In the genomic region with DNA sequence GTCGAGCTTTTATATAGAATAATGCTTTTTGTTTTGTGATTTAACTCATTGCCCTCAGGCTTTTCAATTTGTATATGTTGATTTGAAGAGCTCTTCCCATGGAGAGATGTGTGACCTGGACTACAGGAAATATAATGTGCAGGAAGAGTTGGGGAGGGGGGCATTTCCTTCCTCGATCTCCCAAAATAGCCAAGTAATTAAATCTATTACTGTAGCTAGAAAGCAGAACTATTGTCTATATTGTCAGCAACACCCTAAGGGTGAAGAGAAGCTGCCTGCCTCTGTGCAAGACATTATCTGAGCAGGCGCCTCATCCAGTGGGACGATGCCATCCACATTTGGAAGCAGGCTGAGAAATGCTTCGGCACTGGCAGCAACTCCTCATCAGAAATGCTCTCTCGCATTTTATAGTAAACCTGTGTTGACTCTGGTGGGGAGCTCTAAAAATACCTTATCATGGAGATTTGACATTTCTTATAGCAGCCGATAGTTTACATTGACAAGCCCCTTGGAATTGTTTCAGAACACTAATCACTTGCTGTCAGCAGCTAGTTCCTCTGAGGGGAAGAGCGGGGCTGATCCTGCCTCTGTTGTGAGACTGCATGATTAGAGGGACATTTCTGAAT, we compare ENCODE assay signal across 12 cellular contexts.
DNase-seq lines count a peak whose midpoint lies in the region; ATAC-seq and TF ChIP-seq lines count a peak whose summit lies in the region.
"Had no signal": no experiment of that assay in that cellular context is flagged by ENCODE, and none has a peak within 500 bp of the region (broad histone marks: within the 10 kb centered on the region; RNA-seq: fewer than 3 reads in every experiment).

No MANE protein-coding gene starts in this region.

- TF ChIP-seq RAD21 in neural cell (conservative IDR thresholded peaks at IDR 0.05) = no peak

- H3K27me3 ChIP-seq in BLaER1 treated with 17β-estradiol and CSF1 and Interleukin-3, amounts not matched to agents 10 nM and 100 nM = no peaks in the 10 kb centered on the region
- no peaks in the 10 kb centered on the region for H3K27me3 ChIP-seq in neural cell (ENCODE audit: insufficient read depth, low read depth, low read length)

- no peak for ATAC-seq in HG02798 (IDR thresholded peaks at IDR 0.05; ENCODE audit: poor library complexity, unreplicated experiment)

- peak; percentile 59 for TF ChIP-seq EP300 in neural cell (conservative IDR thresholded peaks at IDR 0.05; ENCODE audit: poor library complexity, severe bottlenecking)

- peak overlapping the region in 7 of 10 experiments; percentile 5 to 37 (median 16); a peak in 5 of 20 replicates for H3K4me3 ChIP-seq in BLaER1 treated with 17β-estradiol and CSF1 and Interleukin-3, amounts not matched to agents 10 nM and 100 nM
- peak overlapping the region; percentile 25 for H3K4me3 ChIP-seq in neural cell (ENCODE audit: low read length)

- no peak for TF ChIP-seq CTCF in neural cell (IDR thresholded peaks at IDR 0.05; ENCODE audit: poor library complexity, severe bottlenecking)

- H3K27ac ChIP-seq in BLaER1 treated with 17β-estradiol and CSF1 and Interleukin-3, amounts not matched to agents 10 nM and 100 nM = peak overlapping the region in 10 of 11 experiments; percentile 0 to 44 (median 11); a peak in 12 of 22 replicates
- no peak overlapping the region for H3K27ac ChIP-seq in neural cell (ENCODE audit: low read length)
- H3K27ac ChIP-seq: C4-2B, epithelial cell of prostate had no signal

- H3K79me2 ChIP-seq in neural cell (replicated peaks; ENCODE audit: insufficient read depth, low read length) = no peaks in the 10 kb centered on the region

- DNase-seq in NOMO-1 treated with DMSO at 0.1 percent for 48 hours (lab: John Stamatoyannopoulos, UW; ENCODE audit: unreplicated experiment) = peak; percentile 46
- DNase-seq in dermis blood vessel endothelial cell = peak; percentile 48
- no peak for DNase-seq in NCI-H510A (lab: John Stamatoyannopoulos, UW)
- no peak for DNase-seq in dedifferentiated amniotic fluid mesenchymal stem cell (ENCODE audit: extremely low spot score)
- DNase-seq in NK-92 treated with Interleukin-12 subunit alpha and Interleukin-12 subunit beta, amount 100 ng/mL, for 24 hours (lab: John Stamatoyannopoulos, UW) = no peak
- DNase-seq: activated CD8-positive, alpha-beta memory T cell treated with anti-CD3 and anti-CD28 coated beads, Interleukin-2, amount 50 U/mL, for 4 hours; NCI-H187 had no signal

- peak overlapping the region in 9 of 11 experiments; percentile 1 to 56 (median 37); a peak in 11 of 22 replicates for H3K9ac ChIP-seq in BLaER1 treated with 17β-estradiol and CSF1 and Interleukin-3, amounts not matched to agents 10 nM and 100 nM
- H3K9ac ChIP-seq in neural cell (ENCODE audit: low read length) = no peak overlapping the region

- H2AFZ ChIP-seq in neural cell (ENCODE audit: low read depth, low read length) = no peak overlapping the region

- peaks cover 0 to 10% (median 0%) of the 10 kb centered on the region in 11 experiments; a peak in 1 of 22 replicates for H3K9me3 ChIP-seq in BLaER1 treated with 17β-estradiol and CSF1 and Interleukin-3, amounts not matched to agents 10 nM and 100 nM (replicated peaks in 1 of 11)
- H3K9me3 ChIP-seq in neural cell (ENCODE audit: low read length) = no peaks in the 10 kb centered on the region

- H4K20me1 ChIP-seq in BLaER1 treated with 17β-estradiol and CSF1 and Interleukin-3, amounts not matched to agents 10 nM and 100 nM = peaks cover 0 to 89% (median 0%) of the 10 kb centered on the region in 11 experiments; a peak in 9 of 22 replicates
- H4K20me1 ChIP-seq in neural cell (ENCODE audit: insufficient read depth) = no peaks in the 10 kb centered on the region

- no peaks in the 10 kb centered on the region for H3K9me2 ChIP-seq in neural cell (ENCODE audit: insufficient read depth, low read length)

- H3K36me3 ChIP-seq in BLaER1 treated with 17β-estradiol and CSF1 and Interleukin-3, amounts not matched to agents 10 nM and 100 nM = peaks cover 0 to 10% (median 0%) of the 10 kb centered on the region in 11 experiments; a peak in 3 of 22 replicates
- H3K36me3 ChIP-seq in neural cell (ENCODE audit: insufficient read depth, low read length) = no peaks in the 10 kb centered on the region

- peak overlapping the region; percentile 70 to 94 (median 81) for H3K4me2 ChIP-seq in BLaER1 treated with 17β-estradiol and CSF1 and Interleukin-3, amounts not matched to agents 10 nM and 100 nM
- no peak overlapping the region for H3K4me2 ChIP-seq in neural cell (ENCODE audit: low read length)

- no peaks in the 10 kb centered on the region for H3F3A ChIP-seq in neural cell (ENCODE audit: insufficient read depth, low read length, poor library complexity, severe bottlenecking)

- peaks cover 34 to 50% (median 40%) of the 10 kb centered on the region in 10 experiments for H3K4me1 ChIP-seq in BLaER1 treated with 17β-estradiol and CSF1 and Interleukin-3, amounts not matched to agents 10 nM and 100 nM

TF ChIP-seq in neural cell, 6 proteins besides CTCF, POLR2A, EP300 and RAD21:
- TF ChIP-seq, protein P1, sequence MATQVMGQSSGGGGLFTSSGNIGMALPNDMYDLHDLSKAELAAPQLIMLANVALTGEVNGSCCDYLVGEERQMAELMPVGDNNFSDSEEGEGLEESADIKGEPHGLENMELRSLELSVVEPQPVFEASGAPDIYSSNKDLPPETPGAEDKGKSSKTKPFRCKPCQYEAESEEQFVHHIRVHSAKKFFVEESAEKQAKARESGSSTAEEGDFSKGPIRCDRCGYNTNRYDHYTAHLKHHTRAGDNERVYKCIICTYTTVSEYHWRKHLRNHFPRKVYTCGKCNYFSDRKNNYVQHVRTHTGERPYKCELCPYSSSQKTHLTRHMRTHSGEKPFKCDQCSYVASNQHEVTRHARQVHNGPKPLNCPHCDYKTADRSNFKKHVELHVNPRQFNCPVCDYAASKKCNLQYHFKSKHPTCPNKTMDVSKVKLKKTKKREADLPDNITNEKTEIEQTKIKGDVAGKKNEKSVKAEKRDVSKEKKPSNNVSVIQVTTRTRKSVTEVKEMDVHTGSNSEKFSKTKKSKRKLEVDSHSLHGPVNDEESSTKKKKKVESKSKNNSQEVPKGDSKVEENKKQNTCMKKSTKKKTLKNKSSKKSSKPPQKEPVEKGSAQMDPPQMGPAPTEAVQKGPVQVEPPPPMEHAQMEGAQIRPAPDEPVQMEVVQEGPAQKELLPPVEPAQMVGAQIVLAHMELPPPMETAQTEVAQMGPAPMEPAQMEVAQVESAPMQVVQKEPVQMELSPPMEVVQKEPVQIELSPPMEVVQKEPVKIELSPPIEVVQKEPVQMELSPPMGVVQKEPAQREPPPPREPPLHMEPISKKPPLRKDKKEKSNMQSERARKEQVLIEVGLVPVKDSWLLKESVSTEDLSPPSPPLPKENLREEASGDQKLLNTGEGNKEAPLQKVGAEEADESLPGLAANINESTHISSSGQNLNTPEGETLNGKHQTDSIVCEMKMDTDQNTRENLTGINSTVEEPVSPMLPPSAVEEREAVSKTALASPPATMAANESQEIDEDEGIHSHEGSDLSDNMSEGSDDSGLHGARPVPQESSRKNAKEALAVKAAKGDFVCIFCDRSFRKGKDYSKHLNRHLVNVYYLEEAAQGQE (IDR thresholded peaks at IDR 0.05; ENCODE audit: borderline replicate concordance) = no peak
- TF ChIP-seq TAF1 (IDR thresholded peaks at IDR 0.05; ENCODE audit: low read depth) (no peak), EZH2 (IDR thresholded peaks at IDR 0.05; ENCODE audit: borderline replicate concordance, insufficient read depth, low read length, poor library complexity, severe bottlenecking) (no peak), SMC3 (conservative IDR thresholded peaks at IDR 0.05; ENCODE audit: poor library complexity) (peak; percentile 16), MXI1 (conservative IDR thresholded peaks at IDR 0.05; ENCODE audit: poor library complexity, severe bottlenecking) (no peak), POLR2AphosphoS5 (IDR thresholded peaks at IDR 0.05) (peak; percentile 30)

Comparison
In these comparisons a context has a peak if more than half of its experiments do, and no peak if none do; other contexts are left out.
1. DNase-seq: peak in NOMO-1 treated with DMSO at 0.1 percent for 48 hours (single experiment) and dermis blood vessel endothelial cell (single experiment); none in NCI-H510A (single experiment), dedifferentiated amniotic fluid mesenchymal stem cell (single experiment) and NK-92 treated with Interleukin-12 subunit alpha and Interleukin-12 subunit beta, amount 100 ng/mL, for 24 hours (single experiment).